ENCODE assay signal across 27 cellular contexts in the genomic region with DNA sequence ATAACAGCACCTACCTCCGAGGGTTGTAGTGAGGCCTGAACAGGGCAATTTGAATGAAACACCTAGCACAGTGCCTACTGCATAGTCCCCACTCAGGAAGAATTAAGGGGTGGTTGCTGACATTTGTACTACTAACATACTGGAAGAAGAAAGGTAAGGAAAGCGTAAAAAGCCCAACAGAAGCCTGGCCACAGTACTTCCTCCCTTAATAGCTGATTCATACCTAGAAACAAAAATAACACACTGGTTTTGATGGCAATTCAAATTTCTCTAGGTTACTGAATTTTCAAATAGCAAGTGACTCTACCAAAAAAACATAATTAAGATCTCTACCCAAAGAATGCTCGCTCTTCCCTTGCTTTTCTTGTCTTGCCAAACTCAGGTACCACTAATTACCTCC. TPM values are rescaled to one million over a fixed set of nuclear protein-coding genes. Genes with fewer than 3 reads are reported as not detected.
DNase-seq lines count a peak whose midpoint lies in the region; ATAC-seq, FAIRE-seq and TF ChIP-seq lines count a peak whose summit lies in the region.
"Had no signal": no experiment of that assay in that cellular context is flagged by ENCODE, and none has a peak within 500 bp of the region (broad histone marks: within the 10 kb centered on the region; RNA-seq: fewer than 3 reads in every experiment).

No MANE protein-coding gene starts in this region.

- FAIRE-seq in GM12878 (lab: Jason Lieb, UNC): no peak
- FAIRE-seq: HepG2 had no signal

- no peaks in the 10 kb centered on the region for H3K79me2 ChIP-seq in GM12878 (ENCODE audit: control insufficient read depth, insufficient read depth, low read length)

- H3K27ac Mint-ChIP-seq in activated naive CD4-positive, alpha-beta T cell treated with anti-CD3 and anti-CD28 coated beads, Interleukin-2, amount 50 U/mL, for 24 hours: peak overlapping the region; percentile 0
- peak overlapping the region in 1 of 2 donors; percentile 42 for H3K27ac Mint-ChIP-seq in activated naive CD4-positive, alpha-beta T cell treated with anti-CD3 and anti-CD28 coated beads, Interleukin-2, amount 50 U/mL, for 72 hours
- H3K27ac Mint-ChIP-seq in stimulated activated effector memory CD8-positive, alpha-beta T cell treated with anti-CD3 and anti-CD28 coated beads, Interleukin-12 subunit alpha, Interleukin-12 subunit beta, amount 100 ng/mL, for 72 hours: peak overlapping the region; percentile 45
- H3K27ac Mint-ChIP-seq: activated naive CD4-positive, alpha-beta T cell treated with anti-CD3 and anti-CD28 coated beads for 36 hours; B cell; neural progenitor cell had no signal

- DNase-seq in activated naive CD4-positive, alpha-beta T cell treated with anti-CD3 and anti-CD28 coated beads, Interleukin-2, amount 50 U/mL, for 72 hours (ENCODE audit: low spot score in 2 of 2): no peak
- DNase-seq in GM12878 (ENCODE audit: low read depth, low spot score) (no peak), uterus (no peak), NCI-H1092 treated with DMSO at 0.1 percent for 48 hours (lab: John Stamatoyannopoulos, UW) (no peak), NCI-H1417 treated with DMSO at 0.1 percent for 48 hours (lab: John Stamatoyannopoulos, UW) (no peak)
- DNase-seq in stimulated activated effector memory CD8-positive, alpha-beta T cell treated with anti-CD3 and anti-CD28 coated beads, Interleukin-12 subunit alpha, Interleukin-12 subunit beta, amount 100 ng/mL, for 72 hours (ENCODE audit: low spot score in 2 of 2): no peak
- DNase-seq: activated naive CD4-positive, alpha-beta T cell treated with anti-CD3 and anti-CD28 coated beads for 36 hours; CD8-positive, alpha-beta T cell; colonic mucosa; DMS 273 treated with DMSO at 0.1 percent for 48 hours; effector memory CD4-positive, alpha-beta T cell; HCEC 1CT; NCI-H1436 treated with DMSO at 0.1 percent for 48 hours; NCI-H2107; Peyer's patch; SHP77 treated with DMSO at 0.1 percent for 48 hours; stimulated activated naive CD4-positive, alpha-beta T cell; SW 1271 had no signal

- no peak overlapping the region for H3K9ac ChIP-seq in GM12878 (ENCODE audit: control insufficient read depth, insufficient read depth, low read length)
- H3K9ac ChIP-seq: neural progenitor cell had no signal

- no peaks in the 10 kb centered on the region; the same call in 2 of the 3 replicates for H3K9me3 ChIP-seq in GM12878 (replicated peaks; ENCODE audit: control insufficient read depth, insufficient read depth, low read length)
- no peaks in the 10 kb centered on the region for H3K9me3 ChIP-seq in uterus
- H3K9me3 ChIP-seq: colonic mucosa, Peyer's patch had no signal

- TF ChIP-seq CTCF in GM12878 (IDR thresholded peaks at IDR 0.05 in 2 of 3, conservative IDR thresholded peaks at IDR 0.05 in 1 of 3; ENCODE audit: control insufficient read depth in 2 of 3, extremely low read depth in 1 of 3, insufficient read depth in 1 of 3, low read depth in 3 of 3, low read length in 3 of 3) (no peak), uterus (IDR thresholded peaks at IDR 0.05) (no peak)

- peaks cover 6% of the 10 kb centered on the region for H3K4me1 ChIP-seq in GM12878 (ENCODE audit: control insufficient read depth, insufficient read depth, low read length)
- H3K4me1 ChIP-seq in uterus: no peaks in the 10 kb centered on the region
- H3K4me1 ChIP-seq: colonic mucosa, neural progenitor cell, Peyer's patch had no signal

- no peak overlapping the region for H3K4me3 Mint-ChIP-seq in activated naive CD4-positive, alpha-beta T cell treated with anti-CD3 and anti-CD28 coated beads, Interleukin-2, amount 50 U/mL, for 24 hours
- no peak overlapping the region for H3K4me3 Mint-ChIP-seq in stimulated activated effector memory CD8-positive, alpha-beta T cell treated with anti-CD3 and anti-CD28 coated beads, Interleukin-12 subunit alpha, Interleukin-12 subunit beta, amount 100 ng/mL, for 72 hours
- H3K4me3 Mint-ChIP-seq: activated naive CD4-positive, alpha-beta T cell treated with anti-CD3 and anti-CD28 coated beads for 36 hours; B cell; CD8-positive, alpha-beta T cell; memory B cell; neural progenitor cell had no signal

- H3K4me3 ChIP-seq in GM12878 (no peak overlapping the region), uterus (no peak overlapping the region)
- H3K4me3 ChIP-seq: colonic mucosa, neural progenitor cell, Peyer's patch, skin epidermis had no signal

- SMC1A ChIA-PET in GM12878 (lab: Charles Lee; ENCODE audit: uncharacterized antibody, unreplicated experiment): no interaction called here

- H3K36me3 ChIP-seq in GM12878 (ENCODE audit: control insufficient read depth in 2 of 2, insufficient read depth in 2 of 2, low read length in 1 of 2): peaks cover 6 to 23% of the 10 kb centered on the region in 2 experiments
- H3K36me3 ChIP-seq in uterus: no peaks in the 10 kb centered on the region
- H3K36me3 ChIP-seq: colonic mucosa had no signal

- ATAC-seq in activated naive CD4-positive, alpha-beta T cell treated with anti-CD3 and anti-CD28 coated beads, Interleukin-2, amount 50 U/mL, for 72 hours: no peak
- ATAC-seq in GM19452 (IDR thresholded peaks at IDR 0.05; ENCODE audit: unreplicated experiment) (peak; percentile 45), GM12878 (peak; percentile 22; the same call in 2 of the 3 replicates)
- ATAC-seq in stimulated activated effector memory CD8-positive, alpha-beta T cell treated with anti-CD3 and anti-CD28 coated beads, Interleukin-12 subunit alpha, Interleukin-12 subunit beta, amount 100 ng/mL, for 72 hours: peak; percentile 28
- ATAC-seq: CD8-positive, alpha-beta T cell; HepG2; left lobe of liver had no signal

- TF ChIP-seq POLR2A in GM12878 (IDR thresholded peaks at IDR 0.05; ENCODE audit: low read depth, low read length) (no peak), uterus (IDR thresholded peaks at IDR 0.05) (no peak)

- no peak for TF ChIP-seq RAD21 in GM12878 (IDR thresholded peaks at IDR 0.05; ENCODE audit: insufficient read depth, low read depth, low read length)

- WGBS in GM12878 (ENCODE audit: insufficient coverage, insufficient replicate concordance, low lambda C conversion rate, missing lambda C conversion rate): 76% methylated on average over 3 of the region's 3 CpGs

- H3K27me3 ChIP-seq in GM12878 (replicated peaks in 1 of 2; ENCODE audit: control insufficient read depth in 2 of 2, insufficient read depth in 2 of 2, low read length in 1 of 2) (no peaks in the 10 kb centered on the region), uterus (no peaks in the 10 kb centered on the region)
- H3K27me3 ChIP-seq: colonic mucosa, neural progenitor cell, Peyer's patch had no signal

- peaks cover 11% of the 10 kb centered on the region for H3K4me1 Mint-ChIP-seq in activated naive CD4-positive, alpha-beta T cell treated with anti-CD3 and anti-CD28 coated beads, Interleukin-2, amount 50 U/mL, for 24 hours
- peaks cover 17% of the 10 kb centered on the region for H3K4me1 Mint-ChIP-seq in stimulated activated effector memory CD8-positive, alpha-beta T cell treated with anti-CD3 and anti-CD28 coated beads, Interleukin-12 subunit alpha, Interleukin-12 subunit beta, amount 100 ng/mL, for 72 hours
- H3K4me1 Mint-ChIP-seq: B cell, neural progenitor cell had no signal

- BruUV-seq in GM12878 (replicated peaks; lab: Mats Ljungman, UMichigan): no TSS peak

- no peaks in the 10 kb centered on the region for H4K20me1 ChIP-seq in GM12878 (ENCODE audit: control insufficient read depth, insufficient read depth)

- intact Hi-C loops in GM12878 (cut with micrococcal nuclease; ENCODE audit: unreplicated experiment) (no loop called here), uterus (cut with DNase I; ENCODE audit: low total_unique reads) (no loop called here)

- RAD21 ChIA-PET in GM12878 (lab: Charles Lee; ENCODE audit: unreplicated experiment): no interaction called here

- H3K36me3 Mint-ChIP-seq in activated naive CD4-positive, alpha-beta T cell treated with anti-CD3 and anti-CD28 coated beads, Interleukin-2, amount 50 U/mL, for 24 hours: peaks cover 28% of the 10 kb centered on the region
- peaks cover 23 to 31% of the 10 kb centered on the region in 2 donors for H3K36me3 Mint-ChIP-seq in activated naive CD4-positive, alpha-beta T cell treated with anti-CD3 and anti-CD28 coated beads, Interleukin-2, amount 50 U/mL, for 72 hours
- H3K36me3 Mint-ChIP-seq in stimulated activated effector memory CD8-positive, alpha-beta T cell treated with anti-CD3 and anti-CD28 coated beads, Interleukin-12 subunit alpha, Interleukin-12 subunit beta, amount 100 ng/mL, for 72 hours: peaks cover 91% of the 10 kb centered on the region

- POLR2A ChIA-PET in GM12878 (lab: Charles Lee): no interaction called here

- CTCF ChIA-PET in GM12878 (lab: Yijun Ruan, JAX): interaction anchor here (1.0 to 1.7 kb wide), 2 partner anchors 26 to 1195 kb away, joined by 3 read pairs; no protein-coding TSS in a partner anchor

- TF ChIP-seq EP300 in GM12878 (IDR thresholded peaks at IDR 0.05; ENCODE audit: borderline replicate concordance in 1 of 2, control insufficient read depth in 1 of 2, low read depth in 2 of 2, low read length in 2 of 2): no peak

- H3K4me2 ChIP-seq in GM12878 (ENCODE audit: control insufficient read depth, insufficient read depth): no peak overlapping the region
- H3K4me2 ChIP-seq: neural progenitor cell had no signal

- H2AFZ ChIP-seq in GM12878 (ENCODE audit: control insufficient read depth, low read depth, low read length): no peak overlapping the region
- H2AFZ ChIP-seq: neural progenitor cell had no signal

- no peak overlapping the region for H3K27ac ChIP-seq in GM12878 (ENCODE audit: control insufficient read depth, insufficient read depth)
- no peak overlapping the region for H3K27ac ChIP-seq in uterus
- H3K27ac ChIP-seq: colonic mucosa, epithelial cell of prostate, neural progenitor cell, Peyer's patch had no signal

- H3K27me3 Mint-ChIP-seq in activated naive CD4-positive, alpha-beta T cell treated with anti-CD3 and anti-CD28 coated beads, Interleukin-2, amount 50 U/mL, for 24 hours: no peaks in the 10 kb centered on the region
- H3K27me3 Mint-ChIP-seq: B cell, memory B cell had no signal

- no peaks in the 10 kb centered on the region for H3K9me3 Mint-ChIP-seq in activated naive CD4-positive, alpha-beta T cell treated with anti-CD3 and anti-CD28 coated beads, Interleukin-2, amount 50 U/mL, for 24 hours
- no peaks in the 10 kb centered on the region for H3K9me3 Mint-ChIP-seq in activated naive CD4-positive, alpha-beta T cell treated with anti-CD3 and anti-CD28 coated beads, Interleukin-2, amount 50 U/mL, for 72 hours
- no peaks in the 10 kb centered on the region for H3K9me3 Mint-ChIP-seq in stimulated activated effector memory CD8-positive, alpha-beta T cell treated with anti-CD3 and anti-CD28 coated beads, Interleukin-12 subunit alpha, Interleukin-12 subunit beta, amount 100 ng/mL, for 72 hours
- H3K9me3 Mint-ChIP-seq: activated naive CD4-positive, alpha-beta T cell treated with anti-CD3 and anti-CD28 coated beads for 36 hours; CD8-positive, alpha-beta T cell; memory B cell; neural progenitor cell had no signal

- in situ Hi-C loops in GM12878 (cut with MboI): no loop called here

RNA-seq across cellular contexts. Expression of gene SUCLG1, which starts 16.2 kb away (rescaled TPM):
- 10 to 100 TPM; 55.6 to 73.9 TPM for total RNA-seq in activated naive CD4-positive, alpha-beta T cell treated with anti-CD3 and anti-CD28 coated beads, Interleukin-2, amount 50 U/mL, for 72 hours
- total RNA-seq in GM12878 (2013; cell fraction: nucleolus; rRNA removed): 45.6 and 72.7 TPM in 2 replicates
- total RNA-seq in GM12878 (2014; rRNA removed): 77.2 and 79.8 TPM in 2 replicates
- 79.2 and 83.5 TPM in 2 replicates for total RNA-seq in GM12878 (2014; rRNA removed; fragmentation: Illumina TruSeq; extraction: Trizol)
- total RNA-seq in GM12878 (2021): 80.0 and 82.6 TPM in 2 replicates
- polyA plus RNA-seq in GM12878 (2011; ENCODE audit: low read depth): 63.7 TPM
- 103 and 124 TPM in 2 replicates for polyA plus RNA-seq in GM12878 (2011; rRNA removed)
- polyA plus RNA-seq in GM12878 (2011; cell fraction: cytosol; rRNA removed): 59.9 and 95.5 TPM in 2 replicates
- polyA plus RNA-seq in GM12878 (2011; cell fraction: nucleus; rRNA removed): 59.1 and 65.8 TPM in 2 replicates
- polyA plus RNA-seq in GM12878 (2012): 47.7 and 65.5 TPM in 2 replicates
- 84.2 and 86.4 TPM in 2 replicates for polyA plus RNA-seq in GM12878 (2014; fragmentation: Illumina TruSeq; extraction: Trizol)
- 100 to 1,000 TPM; 190 to 197 TPM for polyA plus RNA-seq in GM12878 (2014; fragmentation: Nextera tagmentation; extraction: Ambion mirVana)
- 71.6 and 75.4 TPM in 2 replicates for polyA plus RNA-seq in GM12878 (2014; rRNA removed)
- polyA plus RNA-seq in GM12878 (2016; fragmentation: Nextera tagmentation; extraction: Ambion mirVana): 100 to 1,000 TPM; 124 to 135 TPM
- polyA minus RNA-seq in GM12878 (2011; rRNA and poly(A)+ RNA removed): 29.6 and 31.4 TPM in 2 replicates
- 19.5 and 20.8 TPM in 2 replicates for polyA minus RNA-seq in GM12878 (2011; cell fraction: cytosol; rRNA and poly(A)+ RNA removed)
- polyA minus RNA-seq in GM12878 (2011; cell fraction: nucleus; rRNA and poly(A)+ RNA removed): 24.1 and 24.5 TPM in 2 replicates
- 10 to 100 TPM; 32.5 to 64.1 (median 54.1) TPM for total RNA-seq in uterus

Comparison
In these comparisons a context has a peak if more than half of its experiments do, and no peak if none do; other contexts are left out.
1. ATAC-seq: peak in GM19452 (single experiment), GM12878 (single experiment) and stimulated activated effector memory CD8-positive, alpha-beta T cell treated with anti-CD3 and anti-CD28 coated beads, Interleukin-12 subunit alpha, Interleukin-12 subunit beta, amount 100 ng/mL, for 72 hours (single experiment); none in activated naive CD4-positive, alpha-beta T cell treated with anti-CD3 and anti-CD28 coated beads, Interleukin-2, amount 50 U/mL, for 72 hours (0 of 2).